ENCODE assay signal across 12 cellular contexts in genomic region chr2:20625920-20626697, GRCh38. TPM values are rescaled to one million over a fixed set of nuclear protein-coding genes. Genes with fewer than 3 reads are reported as not detected.
DNase-seq lines count a peak whose midpoint lies in the region; ATAC-seq and TF ChIP-seq lines count a peak whose summit lies in the region.
"Had no signal": no experiment of that assay in that cellular context is flagged by ENCODE, and none has a peak within 500 bp of the region (broad histone marks: within the 10 kb centered on the region; RNA-seq: fewer than 3 reads in every experiment).

No MANE protein-coding gene starts in this region.

- H3K36me3 Mint-ChIP-seq in chondrocyte (ENCODE audit: low read depth) = peaks cover 3% of the 10 kb centered on the region

- CTCF ChIA-PET in RWPE1 (lab: Yijun Ruan, JAX) = no interaction called here

- peak; percentile 72 for ATAC-seq in sciatic nerve
- no peak for ATAC-seq in GM18868 (IDR thresholded peaks at IDR 0.05; ENCODE audit: unreplicated experiment)
- ATAC-seq: activated T-cell treated with anti-CD3 and anti-CD28 coated beads, Interleukin-2, amount 50 U/mL, for 4 hours had no signal

- peak; percentile 31 for DNase-seq in EL
- peak; percentile 50 for DNase-seq in chondrocyte (ENCODE audit: low spot score)
- DNase-seq in kidney glomerular epithelial cell (lab: John Stamatoyannopoulos, UW) = peak; percentile 88
- peak; percentile 64 for DNase-seq in sciatic nerve (ENCODE audit: low spot score)
- no peak for DNase-seq in effector CD8-positive, alpha-beta T cell (lab: John Stamatoyannopoulos, UW)
- DNase-seq in hippocampal formation (lab: John Stamatoyannopoulos, UW) = no peak
- no peak for DNase-seq in RWPE1 (ENCODE audit: low spot score)
- DNase-seq: activated T-cell treated with anti-CD3 and anti-CD28 coated beads, Interleukin-2, amount 50 U/mL, for 4 hours; C1 segment of cervical spinal cord; stimulated activated CD4-positive, alpha-beta T cell treated with anti-CD3 and anti-CD28 coated beads, Interleukin-4, amount 100 ng/mL, for 24 hours had no signal

- H3K4me3 Mint-ChIP-seq in chondrocyte (ENCODE audit: unreplicated experiment) = no peak overlapping the region
- H3K4me3 Mint-ChIP-seq: activated T-cell treated with anti-CD3 and anti-CD28 coated beads, Interleukin-2, amount 50 U/mL, for 4 hours; type B pancreatic cell had no signal

- H3K27me3 Mint-ChIP-seq in chondrocyte (ENCODE audit: low read depth) = no peaks in the 10 kb centered on the region
- H3K27me3 Mint-ChIP-seq: type B pancreatic cell had no signal

- H3K9me3 Mint-ChIP-seq in chondrocyte (ENCODE audit: low read depth) = no peaks in the 10 kb centered on the region
- H3K9me3 Mint-ChIP-seq: activated T-cell treated with anti-CD3 and anti-CD28 coated beads, Interleukin-2, amount 50 U/mL, for 4 hours; type B pancreatic cell had no signal

- H3K27ac Mint-ChIP-seq in chondrocyte (ENCODE audit: unreplicated experiment) = no peak overlapping the region
- H3K27ac Mint-ChIP-seq: type B pancreatic cell had no signal

- TF ChIP-seq CTCF in chondrocyte (IDR thresholded peaks at IDR 0.05) (no peak), RWPE1 (conservative IDR thresholded peaks at IDR 0.05; ENCODE audit: low read depth) (no peak)

- intact Hi-C loops in sciatic nerve (cut with DNase I) = no loop called here

- H3K27ac ChIP-seq in RWPE1 = no peak overlapping the region

- H3K4me1 Mint-ChIP-seq in chondrocyte (ENCODE audit: low read depth) = peaks cover 13% of the 10 kb centered on the region

- POLR2A ChIA-PET in RWPE1 (lab: Yijun Ruan, JAX; ENCODE audit: low non-redundant PET) = no interaction called here

RNA-seq across cellular contexts. Expression of gene HS1BP3, which starts 24.8 kb away (rescaled TPM):
- 24.6 to 33.8 TPM (median 33.2 TPM) in 3 replicates for total RNA-seq in chondrocyte
- 23.2 TPM for total RNA-seq in sciatic nerve

RNA-seq across cellular contexts. Expression of gene GDF7, which starts 40.8 kb away (rescaled TPM):
- 10.9 to 12.8 TPM (median 12.6 TPM) in 3 replicates for total RNA-seq in chondrocyte
- total RNA-seq in sciatic nerve = 7.6 TPM

Comparison
In these comparisons a context has a peak if more than half of its experiments do, and no peak if none do; other contexts are left out.
1. DNase-seq: peak in EL (single experiment), chondrocyte (single experiment), kidney glomerular epithelial cell (single experiment) and sciatic nerve (single experiment); none in effector CD8-positive, alpha-beta T cell (single experiment), hippocampal formation (0 of 2) and RWPE1 (single experiment).